9 cellular contexts compared by ENCODE assay signal in genomic region chr3:38651153-38651789, GRCh38. TPM values are rescaled to one million over a fixed set of nuclear protein-coding genes. Genes with fewer than 3 reads are reported as not detected.
A peak's percentile ranks its signal among the peaks of the same experiment; 100 is the strongest.
DNase-seq lines count a peak whose midpoint lies in the region; ATAC-seq, FAIRE-seq and TF ChIP-seq lines count a peak whose summit lies in the region.
"Had no signal": no experiment of that assay in that cellular context is flagged by ENCODE, and none has a peak within 500 bp of the region (broad histone marks: within the 10 kb centered on the region; RNA-seq: fewer than 3 reads in every experiment).

No MANE protein-coding gene starts in this region.

- H3K4me1 Mint-ChIP-seq in H9, result peaks cover 12 to 13% of the 10 kb centered on the region in 2 experiments

- no peak overlapping the region for H4K91ac ChIP-seq in H9 (ENCODE audit: insufficient read length, low read depth, low read length)

- no peak for ATAC-seq in GM21619 (IDR thresholded peaks at IDR 0.05; ENCODE audit: unreplicated experiment)

- no peaks in the 10 kb centered on the region; the same call in 1 of the 2 replicates for H3K4me1 ChIP-seq in H9 (ENCODE audit: insufficient read depth, low read length)
- H3K4me1 ChIP-seq in mammary epithelial cell (ENCODE audit: insufficient read depth, low read length), result peaks cover 6% of the 10 kb centered on the region
- peaks cover 0 to 14% of the 10 kb centered on the region in 2 donors for H3K4me1 ChIP-seq in kidney (ENCODE audit: control insufficient read depth in 1 of 2, insufficient read depth in 1 of 2, low read depth in 1 of 2, low read length in 2 of 2)

- no peak overlapping the region for H2AK5ac ChIP-seq in H9 (ENCODE audit: insufficient read length, low read length)

- H3K79me2 ChIP-seq in H9 (ENCODE audit: insufficient read depth, low read length) (no peaks in the 10 kb centered on the region), mammary epithelial cell (ENCODE audit: insufficient read depth, low read length) (no peaks in the 10 kb centered on the region)

- dilution Hi-C loops in mammary epithelial cell (cut with HindIII; ENCODE audit: low sequenced_read_pairs), result loop anchor here (10.0 kb wide), 1 partner anchor 56 kb away; no protein-coding TSS in a partner anchor

- H3K27me3 ChIP-seq in GM06990 (replicated peaks; ENCODE audit: control insufficient read depth, insufficient read depth, low read length) (peaks cover 2% of the 10 kb centered on the region), H9 (ENCODE audit: insufficient read depth, low read length) (peaks cover 21% of the 10 kb centered on the region; the same call in 1 of the 2 replicates), WERI-Rb-1 (ENCODE audit: insufficient read depth, low read depth, severe bottlenecking) (peaks cover 31% of the 10 kb centered on the region), mammary epithelial cell (ENCODE audit: insufficient read depth, low read length) (peaks cover 9% of the 10 kb centered on the region)

- no peak overlapping the region; a peak in 1 of 5 replicates for H3K4me3 Mint-ChIP-seq in H9

- DNase-seq in GM06990 (ENCODE audit: extremely low read depth, insufficient read length) (peak; percentile 42), H9 (peak; percentile 88), NCI-H1105 (lab: John Stamatoyannopoulos, UW) (peak; percentile 34), WERI-Rb-1 (peak; percentile 68), mammary epithelial cell (peak; percentile 45), kidney (peak; percentile 86)
- DNase-seq in stimulated activated CD4-positive, alpha-beta T cell treated with anti-CD3 and anti-CD28 coated beads, Interleukin-2, amount 100 ng/mL, for 48 hours, result peak; percentile 63 to 68

- H4K20me1 ChIP-seq in H9 (ENCODE audit: control insufficient read depth, insufficient read depth, insufficient read length) (no peaks in the 10 kb centered on the region), mammary epithelial cell (ENCODE audit: insufficient read depth, low read length) (no peaks in the 10 kb centered on the region)

- no peaks in the 10 kb centered on the region for H3K79me1 ChIP-seq in H9 (ENCODE audit: insufficient read depth, low read depth, low read length, poor library complexity, severe bottlenecking)

- no peaks in the 10 kb centered on the region; a peak in 1 of 7 replicates for H3K36me3 Mint-ChIP-seq in H9 (ENCODE audit: insufficient read depth in 1 of 3, low read depth in 3 of 3)

- H3K9me3 Mint-ChIP-seq in H9, result no peaks in the 10 kb centered on the region

- no peak overlapping the region for H4K5ac ChIP-seq in H9 (ENCODE audit: insufficient read length, low read depth, low read length)

- H3K36me3 ChIP-seq in GM06990 (ENCODE audit: control insufficient read depth, insufficient read depth, low read length) (no peaks in the 10 kb centered on the region), WERI-Rb-1 (no peaks in the 10 kb centered on the region), mammary epithelial cell (ENCODE audit: insufficient read depth, low read length) (no peaks in the 10 kb centered on the region), kidney (ENCODE audit: control insufficient read depth in 1 of 2, insufficient read depth in 2 of 2, low read length in 2 of 2) (no peaks in the 10 kb centered on the region)

- H2BK120ac ChIP-seq in H9 (ENCODE audit: low read depth, low read length, poor library complexity, severe bottlenecking), result no peak overlapping the region

- H3K27ac Mint-ChIP-seq in H9, result peak overlapping the region in 1 of 3 experiments; percentile 64; a peak in 1 of 7 replicates

- no peak overlapping the region for H3K9ac ChIP-seq in H9 (ENCODE audit: extremely low read depth, insufficient read length, low read length)
- H3K9ac ChIP-seq in mammary epithelial cell (ENCODE audit: insufficient read depth, low read length), result no peak overlapping the region
- H3K9ac ChIP-seq in kidney (ENCODE audit: low read length in 2 of 2), result no peak overlapping the region

- no peak overlapping the region for H3K23ac ChIP-seq in H9 (ENCODE audit: insufficient read length, low read depth, low read length)

- TF ChIP-seq CTCF in GM06990 (IDR thresholded peaks at IDR 0.05; ENCODE audit: insufficient read depth, low read length, poor library complexity, severe bottlenecking) (peak; percentile 99), H9 (conservative IDR thresholded peaks at IDR 0.05) (peak; percentile 96), WERI-Rb-1 (IDR thresholded peaks at IDR 0.05; ENCODE audit: low read depth, low read length) (peak; percentile 100), mammary epithelial cell (conservative IDR thresholded peaks at IDR 0.05 in 1 of 2, IDR thresholded peaks at IDR 0.05 in 1 of 2; ENCODE audit: extremely low read depth in 1 of 2, insufficient read depth in 1 of 2, low read depth in 1 of 2, low read length in 2 of 2) (peak; percentile 98 to 99), kidney (IDR thresholded peaks at IDR 0.05; ENCODE audit: borderline replicate concordance, extremely low read depth, insufficient read depth) (peak; percentile 93)

- peaks cover 8% of the 10 kb centered on the region for H3K27me3 Mint-ChIP-seq in H9 (ENCODE audit: low read depth)

- no peak overlapping the region for H2BK12ac ChIP-seq in H9 (ENCODE audit: insufficient read length, low read depth, low read length)

- no peaks in the 10 kb centered on the region for H3K9me3 ChIP-seq in H9 (ENCODE audit: control insufficient read depth, low read depth, low read length)
- H3K9me3 ChIP-seq in WERI-Rb-1 (ENCODE audit: severe bottlenecking), result peaks cover 3% of the 10 kb centered on the region
- H3K9me3 ChIP-seq in mammary epithelial cell (replicated peaks; ENCODE audit: insufficient read depth, low read length), result no peaks in the 10 kb centered on the region
- no peaks in the 10 kb centered on the region for H3K9me3 ChIP-seq in kidney (ENCODE audit: control insufficient read depth in 1 of 2, low read length in 2 of 2)

- CTCF ChIA-PET in mammary epithelial cell (lab: Charles Lee; ENCODE audit: low non-redundant PET), result interaction anchor here (0.6 kb wide), 1 partner anchor 835 kb away, joined by 3 read pairs; no protein-coding TSS in a partner anchor

- H3K56ac ChIP-seq in H9 (ENCODE audit: insufficient read length, low read depth, low read length), result no peak overlapping the region

- no peak overlapping the region for H2BK15ac ChIP-seq in H9 (ENCODE audit: low read depth, low read length)

- intact Hi-C loops in mammary epithelial cell (cut with micrococcal nuclease), result loop anchor here (1.0 kb wide), 2 partner anchors 130 to 155 kb away; partner anchors contain the start of gene EXOG
- intact Hi-C loops in kidney (cut with DNase I), result loop anchor here (10.0 kb wide), 1 partner anchor 126 kb away; no protein-coding TSS in a partner anchor

- H3K27ac ChIP-seq in H9 (ENCODE audit: insufficient read length, low read depth, low read length), result no peak overlapping the region
- no peak overlapping the region for H3K27ac ChIP-seq in WERI-Rb-1
- H3K27ac ChIP-seq in mammary epithelial cell (ENCODE audit: insufficient read depth, low read depth, low read length), result no peak overlapping the region
- no peak overlapping the region for H3K27ac ChIP-seq in kidney (ENCODE audit: low read depth in 2 of 2, low read length in 2 of 2)

- WGBS in H9 (ENCODE audit: extremely low coverage, insufficient read length, low lambda C conversion rate), result no CpG with 5 or more reads among the region's 19 CpGs
- 35% methylated on average over 14 of the region's 19 CpGs for WGBS in mammary epithelial cell (ENCODE audit: low coverage, missing lambda C conversion rate)

- FAIRE-seq in kidney (lab: Jason Lieb, UNC), result no peak
- FAIRE-seq: islet of Langerhans had no signal

- H2BK20ac ChIP-seq in H9 (ENCODE audit: low read depth, low read length, poor library complexity, severe bottlenecking), result no peak overlapping the region

- in situ Hi-C loops in mammary epithelial cell (cut with MboI; ENCODE audit: low sequenced_read_pairs in 2 of 2), result no loop called here

- no peak overlapping the region for H3K4ac ChIP-seq in H9 (ENCODE audit: low read depth, low read length)

- H2AFZ ChIP-seq in H9 (ENCODE audit: low read length), result no peak overlapping the region
- no peak overlapping the region for H2AFZ ChIP-seq in mammary epithelial cell (ENCODE audit: low read depth, low read length)

- H3K4me2 ChIP-seq in H9 (ENCODE audit: insufficient read depth, insufficient read length, low read length) (peak overlapping the region; percentile 34), mammary epithelial cell (ENCODE audit: insufficient read depth, low read depth, low read length) (no peak overlapping the region)

- H3K18ac ChIP-seq in H9 (ENCODE audit: insufficient read length, low read depth, low read length), result no peak overlapping the region

- H3K14ac ChIP-seq in H9 (ENCODE audit: insufficient read depth, low read length), result no peak overlapping the region

- no peak overlapping the region for H2BK5ac ChIP-seq in H9 (ENCODE audit: insufficient read length, low read length)

- peaks cover 12% of the 10 kb centered on the region for H3K23me2 ChIP-seq in H9 (ENCODE audit: insufficient read length, low read depth, low read length, poor library complexity, severe bottlenecking)

- no peak overlapping the region for H3T11ph ChIP-seq in H9 (ENCODE audit: low read length)

- BruUV-seq in mammary epithelial cell (replicated peaks; lab: Mats Ljungman, UMichigan), result no TSS peak

- no peak overlapping the region for H4K8ac ChIP-seq in H9 (replicated peaks; ENCODE audit: insufficient read length, low read depth, low read length)

- H3K4me3 ChIP-seq in GM06990 (replicated peaks; ENCODE audit: low read depth, low read length), result no peak overlapping the region
- peak overlapping the region; percentile 26; the same call in 1 of the 2 replicates for H3K4me3 ChIP-seq in WERI-Rb-1 (ENCODE audit: low read depth, low read length)
- H3K4me3 ChIP-seq in mammary epithelial cell (replicated peaks in 1 of 3; ENCODE audit: insufficient read depth in 1 of 3, low read depth in 2 of 3, low read length in 3 of 3), result no peak overlapping the region
- H3K4me3 ChIP-seq in kidney (ENCODE audit: low read length in 2 of 2), result no peak overlapping the region

RNA-seq across cellular contexts. Expression of gene SCN5A, which starts 1.8 kb away (rescaled TPM):
- total RNA-seq in H9 (2021), result 6.5 and 8.0 TPM in 2 replicates
- not detected for total RNA-seq in mammary epithelial cell
- 0.08 TPM for polyA plus RNA-seq in mammary epithelial cell
- 0.98 TPM for polyA minus RNA-seq in mammary epithelial cell
- 0.72 TPM for total RNA-seq in kidney
- 0.06 TPM for polyA plus RNA-seq in kidney (ENCODE audit: insufficient read depth, low read depth, low replicate concordance)

Comparison
In these comparisons a context has a peak if more than half of its experiments do, and no peak if none do; other contexts are left out.
1. DNase-seq: peak in every context shown above with its lines; median percentile 88 in H9; 86 in kidney; 68 in WERI-Rb-1; 66 in stimulated activated CD4-positive, alpha-beta T cell treated with anti-CD3 and anti-CD28 coated beads, Interleukin-2, amount 100 ng/mL, for 48 hours; 45 in mammary epithelial cell; 42 in GM06990; 34 in NCI-H1105.